Comparison of ENCODE assay signal across 10 cellular contexts in the genomic region with DNA sequence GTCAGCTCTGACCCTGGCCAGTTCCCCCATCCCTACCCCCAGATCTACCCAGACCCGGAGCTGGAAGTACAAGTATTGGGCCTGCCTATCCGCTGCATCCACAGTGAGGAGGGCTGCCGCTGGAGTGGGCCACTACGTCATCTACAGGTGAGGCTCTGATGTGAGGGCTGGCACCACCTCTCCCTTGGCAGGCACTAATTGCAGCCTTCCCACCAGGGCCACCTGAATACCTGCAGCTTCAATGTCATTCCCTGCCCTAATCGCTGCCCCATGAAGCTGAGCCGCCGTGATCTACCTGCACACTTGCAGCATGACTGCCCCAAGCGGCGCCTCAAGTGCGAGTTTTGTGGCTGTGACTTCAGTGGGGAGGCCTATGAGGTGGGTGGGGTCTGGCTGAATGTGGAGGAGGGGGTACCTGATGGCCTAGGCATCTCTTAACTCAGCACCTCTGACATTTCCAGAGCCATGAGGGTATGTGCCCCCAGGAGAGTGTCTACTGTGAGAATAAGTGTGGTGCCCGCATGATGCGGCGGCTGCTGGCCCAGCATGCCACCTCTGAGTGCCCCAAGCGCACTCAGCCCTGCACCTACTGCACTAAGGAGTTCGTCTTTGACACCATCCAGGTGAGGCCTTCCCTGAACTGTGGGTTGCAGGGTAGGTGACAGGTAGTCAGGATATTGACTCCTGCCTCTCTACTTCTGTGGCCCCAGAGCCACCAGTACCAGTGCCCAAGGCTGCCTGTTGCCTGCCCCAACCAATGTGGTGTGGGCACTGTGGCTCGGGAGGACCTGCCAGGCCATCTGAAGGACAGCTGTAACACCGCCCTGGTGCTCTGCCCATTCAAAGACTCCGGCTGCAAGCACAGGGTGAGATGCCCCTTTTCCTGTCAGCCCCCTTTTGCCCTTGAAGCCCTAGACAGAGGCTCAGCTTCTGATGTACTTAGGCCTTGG. TPM values are rescaled to one million over a fixed set of nuclear protein-coding genes. Genes with fewer than 3 reads are reported as not detected.
DNase-seq lines count a peak whose midpoint lies in the region; ATAC-seq, FAIRE-seq and TF ChIP-seq lines count a peak whose summit lies in the region.
"Had no signal": no experiment of that assay in that cellular context is flagged by ENCODE, and none has a peak within 500 bp of the region (broad histone marks: within the 10 kb centered on the region; RNA-seq: fewer than 3 reads in every experiment).

No MANE protein-coding gene starts in this region.

- peaks cover 39 to 43% of the 10 kb centered on the region in 2 experiments for H3K36me3 ChIP-seq in HepG2 (replicated peaks in 1 of 2; ENCODE audit: control insufficient read depth in 1 of 2, insufficient read depth in 2 of 2, low read length in 2 of 2)

- peaks cover 52% of the 10 kb centered on the region for H4K20me1 ChIP-seq in HepG2 (ENCODE audit: insufficient read depth, low read length)

- BruUV-seq in HepG2 (replicated peaks; lab: Mats Ljungman, UMichigan): no TSS peak

- TF ChIP-seq POLR2A in HepG2 (IDR thresholded peaks at IDR 0.05; ENCODE audit: insufficient read depth in 1 of 2, low read depth in 2 of 2, low read length in 2 of 2) (peak in 1 of 2 experiments; percentile 1; a peak in 1 of 4 replicates), erythroblast (IDR thresholded peaks at IDR 0.05; ENCODE audit: low read length) (no peak)

- no peak for ATAC-seq in activated T-cell treated with anti-CD3 and anti-CD28 coated beads, Interleukin-2, amount 50 U/mL, for 4 hours
- no peak for ATAC-seq in HepG2

- in situ Hi-C loops in HepG2 (cut with HindIII; ENCODE audit: extremely low pct_ligation_motif_present, low pct_unique_long_range_greater_than_20kb): loop anchor here (25.0 kb wide), 1 partner anchor 364 kb away; no protein-coding TSS in a partner anchor

- H3K27me3 ChIP-seq in HepG2 (ENCODE audit: control insufficient read depth in 1 of 2, insufficient read depth in 2 of 2, low read length in 2 of 2): no peaks in the 10 kb centered on the region; a peak in 1 of 5 replicates

- H3K9me3 Mint-ChIP-seq in activated T-cell treated with anti-CD3 and anti-CD28 coated beads, Interleukin-2, amount 50 U/mL, for 4 hours: no peaks in the 10 kb centered on the region
- no peaks in the 10 kb centered on the region for H3K9me3 Mint-ChIP-seq in activated T-helper 1 cell treated with anti-CD3 and anti-CD28 coated beads, Interleukin-12 subunit alpha, Interleukin-12 subunit beta, Interleukin-2, Interleukin-4 antibody, amounts not matched to agents 30 ng/mL and 10 ng/mL and 1 ng/mL, durations not matched to agents 14 hours and 24 hours and 36 hours

- POLR2A ChIA-PET in HepG2 (lab: Yijun Ruan, JAX): interaction anchor here (1.3 to 12.3 kb wide), 2 partner anchors 20 to 29 kb away, joined by 5 to 590 read pairs; a partner anchor contains a TSS

- no peak overlapping the region for H3K4me2 ChIP-seq in HepG2 (ENCODE audit: low read depth, low read length)

- peak overlapping the region; percentile 34 for H3K27ac Mint-ChIP-seq in activated T-helper 1 cell treated with anti-CD3 and anti-CD28 coated beads, Interleukin-12 subunit alpha, Interleukin-12 subunit beta, Interleukin-2, Interleukin-4 antibody, amounts not matched to agents 30 ng/mL and 10 ng/mL and 1 ng/mL, durations not matched to agents 14 hours and 24 hours and 36 hours

- peaks cover 33% of the 10 kb centered on the region for H3K79me2 ChIP-seq in HepG2 (ENCODE audit: insufficient read depth, low read length)

- no peak for TF ChIP-seq RAD21 in HepG2 (CRISPR knock-in tag; IDR thresholded peaks at IDR 0.05)

- no peak overlapping the region for H3K4me3 ChIP-seq in HepG2 (replicated peaks in 1 of 3; ENCODE audit: insufficient read depth in 1 of 3, low read depth in 2 of 3, low read length in 3 of 3)
- H3K4me3 ChIP-seq: mucosa of descending colon had no signal

- no peak for FAIRE-seq in HepG2 (lab: Jason Lieb, UNC)

- no peak overlapping the region for H2AFZ ChIP-seq in HepG2 (ENCODE audit: low read length)

- intact Hi-C loops in activated T-helper 1 cell treated with anti-CD3 and anti-CD28 coated beads, Interleukin-12 subunit alpha, Interleukin-12 subunit beta, Interleukin-2, Interleukin-4 antibody, amounts not matched to agents 30 ng/mL and 10 ng/mL and 1 ng/mL, durations not matched to agents 14 hours and 24 hours and 36 hours (cut with micrococcal nuclease): no loop called here
- intact Hi-C loops in HepG2 (cut with micrococcal nuclease; ENCODE audit: unreplicated experiment): no loop called here

- no peak overlapping the region for H3K9ac ChIP-seq in HepG2 (ENCODE audit: insufficient read depth, low read depth, low read length)

- H3K27me3 Mint-ChIP-seq in activated T-cell treated with anti-CD3 and anti-CD28 coated beads, Interleukin-2, amount 50 U/mL, for 4 hours (ENCODE audit: low read depth): no peaks in the 10 kb centered on the region
- no peaks in the 10 kb centered on the region for H3K27me3 Mint-ChIP-seq in activated T-helper 1 cell treated with anti-CD3 and anti-CD28 coated beads, Interleukin-12 subunit alpha, Interleukin-12 subunit beta, Interleukin-2, Interleukin-4 antibody, amounts not matched to agents 30 ng/mL and 10 ng/mL and 1 ng/mL, durations not matched to agents 14 hours and 24 hours and 36 hours (ENCODE audit: insufficient read depth)

- no peak for TF ChIP-seq CTCF in HepG2 (CRISPR knock-in tag; IDR thresholded peaks at IDR 0.05)

- H3K27ac ChIP-seq in HepG2 (ENCODE audit: extremely low read length, insufficient read depth, low read length): no peak overlapping the region
- H3K27ac ChIP-seq in temporal lobe (ENCODE audit: low read depth, low read length): peak overlapping the region; percentile 98

- TF ChIP-seq EP300 in HepG2 (IDR thresholded peaks at IDR 0.05; ENCODE audit: low read depth in 2 of 2, low read length in 2 of 2) (no peak), HepG2 (CRISPR knock-in tag; IDR thresholded peaks at IDR 0.05; ENCODE audit: borderline replicate concordance) (no peak)

- H3K4me1 ChIP-seq in HepG2 (ENCODE audit: insufficient read depth, low read length): peaks cover 51% of the 10 kb centered on the region

- H3K9me3 ChIP-seq in HepG2 (ENCODE audit: low read length): no peaks in the 10 kb centered on the region
- H3K9me3 ChIP-seq: mucosa of descending colon had no signal

- H3K36me3 Mint-ChIP-seq in activated T-cell treated with anti-CD3 and anti-CD28 coated beads, Interleukin-2, amount 50 U/mL, for 4 hours (ENCODE audit: insufficient read depth): peaks cover 3% of the 10 kb centered on the region
- H3K36me3 Mint-ChIP-seq in activated T-helper 1 cell treated with anti-CD3 and anti-CD28 coated beads, Interleukin-12 subunit alpha, Interleukin-12 subunit beta, Interleukin-2, Interleukin-4 antibody, amounts not matched to agents 30 ng/mL and 10 ng/mL and 1 ng/mL, durations not matched to agents 14 hours and 24 hours and 36 hours (ENCODE audit: low read depth): peaks cover 34% of the 10 kb centered on the region

- WGBS in HepG2 (ENCODE audit: low lambda C conversion rate): 85% methylated on average over 7 of the region's 18 CpGs

- DNase-seq in activated T-cell treated with anti-CD3 and anti-CD28 coated beads, Interleukin-2, amount 50 U/mL, for 1 hour: peak; percentile 16
- DNase-seq in activated T-cell treated with anti-CD3 and anti-CD28 coated beads, Interleukin-2, amount 50 U/mL, for 4 hours: no peak
- no peak for DNase-seq in activated T-helper 1 cell treated with anti-CD3 and anti-CD28 coated beads, Interleukin-12 subunit alpha, Interleukin-12 subunit beta, Interleukin-2, Interleukin-4 antibody, amounts not matched to agents 30 ng/mL and 10 ng/mL and 1 ng/mL, durations not matched to agents 14 hours and 24 hours and 36 hours (ENCODE audit: low spot score)
- DNase-seq in HepG2 (ENCODE audit: low spot score): no peak
- no peak for DNase-seq in erythroblast (lab: John Stamatoyannopoulos, UW)
- DNase-seq in activated effector memory CD4-positive, alpha-beta T cell treated with Interleukin-2 at 50 U/mL for 16 hours: no peak
- no peak for DNase-seq in HT-29 (ENCODE audit: low spot score)
- DNase-seq: activated CD4-positive, alpha-beta T cell treated with anti-CD3 and anti-CD28 coated beads for 48 hours had no signal

- no peak overlapping the region for H3K4me3 Mint-ChIP-seq in activated T-cell treated with anti-CD3 and anti-CD28 coated beads, Interleukin-2, amount 50 U/mL, for 4 hours
- peak overlapping the region; percentile 57 for H3K4me3 Mint-ChIP-seq in activated T-helper 1 cell treated with anti-CD3 and anti-CD28 coated beads, Interleukin-12 subunit alpha, Interleukin-12 subunit beta, Interleukin-2, Interleukin-4 antibody, amounts not matched to agents 30 ng/mL and 10 ng/mL and 1 ng/mL, durations not matched to agents 14 hours and 24 hours and 36 hours

- CTCF ChIA-PET in HepG2 (lab: Yijun Ruan, JAX; ENCODE audit: low intra/inter-chr PET ratio, low total read pairs): interaction anchor here (1.3 to 4.1 kb wide), 3 partner anchors 21 to 101 kb away, joined by 4 to 142 read pairs (median 4); a partner anchor contains a TSS

- H3K4me1 Mint-ChIP-seq in activated T-cell treated with anti-CD3 and anti-CD28 coated beads, Interleukin-2, amount 50 U/mL, for 4 hours (ENCODE audit: low read depth): peaks cover 18% of the 10 kb centered on the region
- peaks cover 24% of the 10 kb centered on the region for H3K4me1 Mint-ChIP-seq in activated T-helper 1 cell treated with anti-CD3 and anti-CD28 coated beads, Interleukin-12 subunit alpha, Interleukin-12 subunit beta, Interleukin-2, Interleukin-4 antibody, amounts not matched to agents 30 ng/mL and 10 ng/mL and 1 ng/mL, durations not matched to agents 14 hours and 24 hours and 36 hours (ENCODE audit: low read depth)

RNA-seq across cellular contexts. Expression of a gene that starts 4.3 kb away (rescaled TPM):
- 100 to 1,000 TPM; 221 to 247 (median 229) TPM for total RNA-seq in activated T-cell treated with anti-CD3 and anti-CD28 coated beads, Interleukin-2, amount 50 U/mL, for 4 hours
- total RNA-seq in activated T-helper 1 cell treated with anti-CD3 and anti-CD28 coated beads, Interleukin-12 subunit alpha, Interleukin-12 subunit beta, Interleukin-2, Interleukin-4 antibody, amounts not matched to agents 30 ng/mL and 10 ng/mL and 1 ng/mL, durations not matched to agents 14 hours and 24 hours and 36 hours: 178 and 182 TPM in 2 replicates
- total RNA-seq in HepG2 (2016; rRNA removed; fragmentation: Illumina TruSeq; extraction: Trizol) (56.6 and 89.9 TPM in 2 replicates), temporal lobe (28.3 TPM)
- total RNA-seq in HepG2 (2016; cell fraction: cytosol; rRNA removed; fragmentation: Illumina TruSeq; extraction: Trizol; ENCODE audit: low read depth): 106 and 119 TPM in 2 replicates
- 49.2 and 95.4 TPM in 2 replicates for total RNA-seq in HepG2 (2016; cell fraction: insoluble cytoplasmic fraction; rRNA removed; fragmentation: Illumina TruSeq; extraction: Trizol)
- 159 and 170 TPM in 2 replicates for total RNA-seq in HepG2 (2016; cell fraction: membrane; rRNA removed; fragmentation: Illumina TruSeq; extraction: Trizol)
- 106 and 121 TPM in 2 replicates for total RNA-seq in HepG2 (2016; cell fraction: nucleus; rRNA removed; fragmentation: Illumina TruSeq; extraction: Trizol)
- 86.0 and 108 TPM in 2 replicates for polyA plus RNA-seq in HepG2 (2011; rRNA removed)
- polyA plus RNA-seq in HepG2 (2011; cell fraction: cytosol; rRNA removed): 63.5 and 85.7 TPM in 2 replicates
- polyA plus RNA-seq in HepG2 (2011; cell fraction: nucleus; rRNA removed): 436 and 553 TPM in 2 replicates
- polyA plus RNA-seq in HepG2 (2012): 35.8 and 50.8 TPM in 2 replicates
- 89.5 and 97.9 TPM in 2 replicates for polyA plus RNA-seq in HepG2 (2016; cell fraction: cytosol; fragmentation: Illumina TruSeq; extraction: Trizol; ENCODE audit: low read depth)
- polyA plus RNA-seq in HepG2 (2016; cell fraction: insoluble cytoplasmic fraction; fragmentation: Illumina TruSeq; extraction: Trizol; ENCODE audit: low read depth): 56.9 and 70.9 TPM in 2 replicates
- polyA plus RNA-seq in HepG2 (2016; cell fraction: membrane; fragmentation: Illumina TruSeq; extraction: Trizol; ENCODE audit: low read depth): 144 TPM in 2 replicates
- polyA plus RNA-seq in HepG2 (2016; cell fraction: nucleus; fragmentation: Illumina TruSeq; extraction: Trizol; ENCODE audit: insufficient read depth, low read depth): 269 and 270 TPM in 2 replicates
- polyA minus RNA-seq in HepG2 (2011; rRNA and poly(A)+ RNA removed; ENCODE audit: low replicate concordance): 250 and 264 TPM in 2 replicates
- 43.5 and 58.9 TPM in 2 replicates for polyA minus RNA-seq in HepG2 (2011; cell fraction: cytosol; rRNA and poly(A)+ RNA removed)
- polyA minus RNA-seq in HepG2 (2011; cell fraction: nucleus; rRNA and poly(A)+ RNA removed): 197 TPM in 2 replicates
- total RNA-seq in HT-29 (2014; rRNA removed; shearing (Covaris generic)): 295 and 307 TPM in 2 replicates

RNA-seq across cellular contexts. Expression of a gene that starts 19.5 kb away (rescaled TPM):
- 1 to 10 TPM; 5.8 to 7.7 (median 7.6) TPM for total RNA-seq in activated T-cell treated with anti-CD3 and anti-CD28 coated beads, Interleukin-2, amount 50 U/mL, for 4 hours
- total RNA-seq in activated T-helper 1 cell treated with anti-CD3 and anti-CD28 coated beads, Interleukin-12 subunit alpha, Interleukin-12 subunit beta, Interleukin-2, Interleukin-4 antibody, amounts not matched to agents 30 ng/mL and 10 ng/mL and 1 ng/mL, durations not matched to agents 14 hours and 24 hours and 36 hours: 5.2 and 5.4 TPM in 2 replicates
- total RNA-seq in HepG2 (2016; rRNA removed; fragmentation: Illumina TruSeq; extraction: Trizol) (4.3 and 5.8 TPM in 2 replicates), temporal lobe (1.7 TPM)
- total RNA-seq in HepG2 (2016; cell fraction: cytosol; rRNA removed; fragmentation: Illumina TruSeq; extraction: Trizol; ENCODE audit: low read depth): 2.1 and 2.5 TPM in 2 replicates
- 4.6 and 5.8 TPM in 2 replicates for total RNA-seq in HepG2 (2016; cell fraction: insoluble cytoplasmic fraction; rRNA removed; fragmentation: Illumina TruSeq; extraction: Trizol)
- 2.2 and 2.8 TPM in 2 replicates for total RNA-seq in HepG2 (2016; cell fraction: membrane; rRNA removed; fragmentation: Illumina TruSeq; extraction: Trizol)
- total RNA-seq in HepG2 (2016; cell fraction: nucleus; rRNA removed; fragmentation: Illumina TruSeq; extraction: Trizol): 7.2 and 8.5 TPM in 2 replicates
- polyA plus RNA-seq in HepG2 (2011; rRNA removed): 13.5 and 15.6 TPM in 2 replicates
- 6.9 and 8.5 TPM in 2 replicates for polyA plus RNA-seq in HepG2 (2011; cell fraction: cytosol; rRNA removed)
- 30.2 and 33.0 TPM in 2 replicates for polyA plus RNA-seq in HepG2 (2011; cell fraction: nucleus; rRNA removed)
- polyA plus RNA-seq in HepG2 (2012): 5.5 and 5.8 TPM in 2 replicates
- polyA plus RNA-seq in HepG2 (2016; cell fraction: cytosol; fragmentation: Illumina TruSeq; extraction: Trizol; ENCODE audit: low read depth): 0.73 and 0.88 TPM in 2 replicates
- 4.8 and 5.9 TPM in 2 replicates for polyA plus RNA-seq in HepG2 (2016; cell fraction: insoluble cytoplasmic fraction; fragmentation: Illumina TruSeq; extraction: Trizol; ENCODE audit: low read depth)
- polyA plus RNA-seq in HepG2 (2016; cell fraction: membrane; fragmentation: Illumina TruSeq; extraction: Trizol; ENCODE audit: low read depth): 1.9 and 2.3 TPM in 2 replicates
- polyA plus RNA-seq in HepG2 (2016; cell fraction: nucleus; fragmentation: Illumina TruSeq; extraction: Trizol; ENCODE audit: insufficient read depth, low read depth): 20.8 and 23.8 TPM in 2 replicates
- 21.9 and 30.0 TPM in 2 replicates for polyA minus RNA-seq in HepG2 (2011; rRNA and poly(A)+ RNA removed; ENCODE audit: low replicate concordance)
- 1.8 and 2.3 TPM in 2 replicates for polyA minus RNA-seq in HepG2 (2011; cell fraction: cytosol; rRNA and poly(A)+ RNA removed)
- 18.7 and 19.6 TPM in 2 replicates for polyA minus RNA-seq in HepG2 (2011; cell fraction: nucleus; rRNA and poly(A)+ RNA removed)
- total RNA-seq in HT-29 (2014; rRNA removed; shearing (Covaris generic)): 13.9 and 15.0 TPM in 2 replicates

RNA-seq across cellular contexts. Expression of a gene that starts 22.0 kb away (rescaled TPM):
- total RNA-seq in activated T-cell treated with anti-CD3 and anti-CD28 coated beads, Interleukin-2, amount 50 U/mL, for 4 hours: 10 to 100 TPM; 20.8 to 28.5 (median 23.8) TPM
- 9.5 and 11.5 TPM in 2 replicates for total RNA-seq in activated T-helper 1 cell treated with anti-CD3 and anti-CD28 coated beads, Interleukin-12 subunit alpha, Interleukin-12 subunit beta, Interleukin-2, Interleukin-4 antibody, amounts not matched to agents 30 ng/mL and 10 ng/mL and 1 ng/mL, durations not matched to agents 14 hours and 24 hours and 36 hours
- total RNA-seq in HepG2 (2016; rRNA removed; fragmentation: Illumina TruSeq; extraction: Trizol) (9.6 and 19.6 TPM in 2 replicates), temporal lobe (0.98 TPM)
- 10.7 and 11.5 TPM in 2 replicates for total RNA-seq in HepG2 (2016; cell fraction: cytosol; rRNA removed; fragmentation: Illumina TruSeq; extraction: Trizol; ENCODE audit: low read depth)
- total RNA-seq in HepG2 (2016; cell fraction: insoluble cytoplasmic fraction; rRNA removed; fragmentation: Illumina TruSeq; extraction: Trizol): 10.3 and 16.0 TPM in 2 replicates
- 10.0 and 16.0 TPM in 2 replicates for total RNA-seq in HepG2 (2016; cell fraction: membrane; rRNA removed; fragmentation: Illumina TruSeq; extraction: Trizol)
- 9.9 and 10.3 TPM in 2 replicates for total RNA-seq in HepG2 (2016; cell fraction: nucleus; rRNA removed; fragmentation: Illumina TruSeq; extraction: Trizol)
- 14.9 and 18.1 TPM in 2 replicates for polyA plus RNA-seq in HepG2 (2011; rRNA removed)
- polyA plus RNA-seq in HepG2 (2011; cell fraction: cytosol; rRNA removed): 20.9 and 25.5 TPM in 2 replicates
- polyA plus RNA-seq in HepG2 (2011; cell fraction: nucleus; rRNA removed): 6.9 and 8.8 TPM in 2 replicates
- polyA plus RNA-seq in HepG2 (2012): 10.5 and 12.7 TPM in 2 replicates
- 11.3 and 18.1 TPM in 2 replicates for polyA plus RNA-seq in HepG2 (2016; cell fraction: cytosol; fragmentation: Illumina TruSeq; extraction: Trizol; ENCODE audit: low read depth)
- 10.2 and 11.3 TPM in 2 replicates for polyA plus RNA-seq in HepG2 (2016; cell fraction: insoluble cytoplasmic fraction; fragmentation: Illumina TruSeq; extraction: Trizol; ENCODE audit: low read depth)
- polyA plus RNA-seq in HepG2 (2016; cell fraction: membrane; fragmentation: Illumina TruSeq; extraction: Trizol; ENCODE audit: low read depth): 11.2 and 17.1 TPM in 2 replicates
- polyA plus RNA-seq in HepG2 (2016; cell fraction: nucleus; fragmentation: Illumina TruSeq; extraction: Trizol; ENCODE audit: insufficient read depth, low read depth): 24.7 and 27.8 TPM in 2 replicates
- 20.6 and 67.0 TPM in 2 replicates for polyA minus RNA-seq in HepG2 (2011; rRNA and poly(A)+ RNA removed; ENCODE audit: low replicate concordance)
- 5.7 and 8.6 TPM in 2 replicates for polyA minus RNA-seq in HepG2 (2011; cell fraction: cytosol; rRNA and poly(A)+ RNA removed)
- 6.7 TPM in 2 replicates for polyA minus RNA-seq in HepG2 (2011; cell fraction: nucleus; rRNA and poly(A)+ RNA removed)
- 30.6 and 44.6 TPM in 2 replicates for total RNA-seq in HT-29 (2014; rRNA removed; shearing (Covaris generic))

RNA-seq across cellular contexts. Expression of a gene that starts 28.3 kb away (rescaled TPM):
- 1,000 to 10,000 TPM; 2,218 to 2,392 (median 2,312) TPM for total RNA-seq in activated T-cell treated with anti-CD3 and anti-CD28 coated beads, Interleukin-2, amount 50 U/mL, for 4 hours
- total RNA-seq in activated T-helper 1 cell treated with anti-CD3 and anti-CD28 coated beads, Interleukin-12 subunit alpha, Interleukin-12 subunit beta, Interleukin-2, Interleukin-4 antibody, amounts not matched to agents 30 ng/mL and 10 ng/mL and 1 ng/mL, durations not matched to agents 14 hours and 24 hours and 36 hours: 1,513 and 1,534 TPM in 2 replicates
- total RNA-seq in HepG2 (2016; rRNA removed; fragmentation: Illumina TruSeq; extraction: Trizol) (1,771 and 1,936 TPM in 2 replicates), temporal lobe (271 TPM)
- 2,822 and 3,167 TPM in 2 replicates for total RNA-seq in HepG2 (2016; cell fraction: cytosol; rRNA removed; fragmentation: Illumina TruSeq; extraction: Trizol; ENCODE audit: low read depth)
- total RNA-seq in HepG2 (2016; cell fraction: insoluble cytoplasmic fraction; rRNA removed; fragmentation: Illumina TruSeq; extraction: Trizol): 1,674 and 1,907 TPM in 2 replicates
- 3,777 and 4,030 TPM in 2 replicates for total RNA-seq in HepG2 (2016; cell fraction: membrane; rRNA removed; fragmentation: Illumina TruSeq; extraction: Trizol)
- 614 and 698 TPM in 2 replicates for total RNA-seq in HepG2 (2016; cell fraction: nucleus; rRNA removed; fragmentation: Illumina TruSeq; extraction: Trizol)
- 1,550 and 1,876 TPM in 2 replicates for polyA plus RNA-seq in HepG2 (2011; rRNA removed)
- polyA plus RNA-seq in HepG2 (2011; cell fraction: cytosol; rRNA removed): 799 and 1,152 TPM in 2 replicates
- polyA plus RNA-seq in HepG2 (2011; cell fraction: nucleus; rRNA removed): 254 and 402 TPM in 2 replicates
- 2,570 and 3,235 TPM in 2 replicates for polyA plus RNA-seq in HepG2 (2012)
- polyA plus RNA-seq in HepG2 (2016; cell fraction: cytosol; fragmentation: Illumina TruSeq; extraction: Trizol; ENCODE audit: low read depth): 2,876 and 3,535 TPM in 2 replicates
- polyA plus RNA-seq in HepG2 (2016; cell fraction: insoluble cytoplasmic fraction; fragmentation: Illumina TruSeq; extraction: Trizol; ENCODE audit: low read depth): 1,761 and 1,897 TPM in 2 replicates
- polyA plus RNA-seq in HepG2 (2016; cell fraction: membrane; fragmentation: Illumina TruSeq; extraction: Trizol; ENCODE audit: low read depth): 3,540 and 3,833 TPM in 2 replicates
- polyA plus RNA-seq in HepG2 (2016; cell fraction: nucleus; fragmentation: Illumina TruSeq; extraction: Trizol; ENCODE audit: insufficient read depth, low read depth): 1,018 and 1,064 TPM in 2 replicates
- 414 and 1,016 TPM in 2 replicates for polyA minus RNA-seq in HepG2 (2011; rRNA and poly(A)+ RNA removed; ENCODE audit: low replicate concordance)
- 538 and 592 TPM in 2 replicates for polyA minus RNA-seq in HepG2 (2011; cell fraction: cytosol; rRNA and poly(A)+ RNA removed)
- polyA minus RNA-seq in HepG2 (2011; cell fraction: nucleus; rRNA and poly(A)+ RNA removed): 303 and 433 TPM in 2 replicates
- total RNA-seq in HT-29 (2014; rRNA removed; shearing (Covaris generic)): 601 and 602 TPM in 2 replicates

RNA-seq across cellular contexts. Expression of a gene that starts 30.4 kb away (rescaled TPM):
- 100 to 1,000 TPM in 1 of 3 donors, 10 to 100 TPM in 2; 11.3 to 100 (median 14.1) TPM for total RNA-seq in activated T-cell treated with anti-CD3 and anti-CD28 coated beads, Interleukin-2, amount 50 U/mL, for 4 hours
- total RNA-seq in activated T-helper 1 cell treated with anti-CD3 and anti-CD28 coated beads, Interleukin-12 subunit alpha, Interleukin-12 subunit beta, Interleukin-2, Interleukin-4 antibody, amounts not matched to agents 30 ng/mL and 10 ng/mL and 1 ng/mL, durations not matched to agents 14 hours and 24 hours and 36 hours: 17.6 and 18.2 TPM in 2 replicates
- total RNA-seq in HepG2 (2016; rRNA removed; fragmentation: Illumina TruSeq; extraction: Trizol) (0.49 TPM in 1 of 2 replicates, not detected in the other), temporal lobe (10.1 TPM)
- total RNA-seq in HepG2 (2016; cell fraction: cytosol; rRNA removed; fragmentation: Illumina TruSeq; extraction: Trizol; ENCODE audit: low read depth): not detected in 2 replicates
- total RNA-seq in HepG2 (2016; cell fraction: insoluble cytoplasmic fraction; rRNA removed; fragmentation: Illumina TruSeq; extraction: Trizol): 0.17 TPM in 1 of 2 replicates, not detected in the other
- total RNA-seq in HepG2 (2016; cell fraction: membrane; rRNA removed; fragmentation: Illumina TruSeq; extraction: Trizol): 0.41 TPM in 1 of 2 replicates, not detected in the other
- total RNA-seq in HepG2 (2016; cell fraction: nucleus; rRNA removed; fragmentation: Illumina TruSeq; extraction: Trizol): not detected in 2 replicates
- not detected in 2 replicates for polyA plus RNA-seq in HepG2 (2011; rRNA removed)
- 0.16 and 0.24 TPM in 2 replicates for polyA plus RNA-seq in HepG2 (2011; cell fraction: cytosol; rRNA removed)
- 0.31 and 0.50 TPM in 2 replicates for polyA plus RNA-seq in HepG2 (2011; cell fraction: nucleus; rRNA removed)
- polyA plus RNA-seq in HepG2 (2012): not detected in 2 replicates
- not detected in 2 replicates for polyA plus RNA-seq in HepG2 (2016; cell fraction: cytosol; fragmentation: Illumina TruSeq; extraction: Trizol; ENCODE audit: low read depth)
- polyA plus RNA-seq in HepG2 (2016; cell fraction: insoluble cytoplasmic fraction; fragmentation: Illumina TruSeq; extraction: Trizol; ENCODE audit: low read depth): 0.43 TPM in 1 of 2 replicates, not detected in the other
- polyA plus RNA-seq in HepG2 (2016; cell fraction: membrane; fragmentation: Illumina TruSeq; extraction: Trizol; ENCODE audit: low read depth): not detected in 2 replicates
- polyA plus RNA-seq in HepG2 (2016; cell fraction: nucleus; fragmentation: Illumina TruSeq; extraction: Trizol; ENCODE audit: insufficient read depth, low read depth): 1.2 TPM in 1 of 2 replicates, not detected in the other
- polyA minus RNA-seq in HepG2 (2011; rRNA and poly(A)+ RNA removed; ENCODE audit: low replicate concordance): 0.36 and 236 TPM in 2 replicates
- polyA minus RNA-seq in HepG2 (2011; cell fraction: cytosol; rRNA and poly(A)+ RNA removed): 1.6 and 2.4 TPM in 2 replicates
- polyA minus RNA-seq in HepG2 (2011; cell fraction: nucleus; rRNA and poly(A)+ RNA removed): 0.52 and 0.62 TPM in 2 replicates
- total RNA-seq in HT-29 (2014; rRNA removed; shearing (Covaris generic)): 0.97 TPM in 1 of 2 replicates, not detected in the other
